ENCODE assay signal across 1 cellular context in genomic region chr14:21106191-21106505, GRCh38.
TF ChIP-seq lines count a peak whose summit lies in the region.

No MANE protein-coding gene starts in this region.

TF ChIP-seq in H1, 55 proteins besides CTCF, POLR2A, EP300 and RAD21:
- TF ChIP-seq BACH1 (IDR thresholded peaks at IDR 0.05; ENCODE audit: low read length) (no peak), POLR2AphosphoS5 (IDR thresholded peaks at IDR 0.05; ENCODE audit: low read depth, low read length) (no peak), CEBPB (IDR thresholded peaks at IDR 0.05; ENCODE audit: low read depth, low read length) (no peak), KDM1A (IDR thresholded peaks at IDR 0.05; ENCODE audit: borderline replicate concordance, low read length) (no peak), JUN (IDR thresholded peaks at IDR 0.05; ENCODE audit: low read depth, low read length) (no peak), PHF8 (conservative IDR thresholded peaks at IDR 0.05; ENCODE audit: low read depth, low read length) (no peak), CBX8 (IDR thresholded peaks at IDR 0.05; ENCODE audit: borderline replicate concordance, low read depth, low read length) (no peak), CHD2 (IDR thresholded peaks at IDR 0.05; ENCODE audit: low read length) (no peak), MAFK (IDR thresholded peaks at IDR 0.05; ENCODE audit: low read depth, low read length) (no peak), E2F6 (IDR thresholded peaks at IDR 0.05) (no peak), SIX5 (IDR thresholded peaks at IDR 0.05; ENCODE audit: low read depth, low read length) (no peak), SUZ12 (IDR thresholded peaks at IDR 0.05; ENCODE audit: low read length) (no peak)
